Comparison of ENCODE assay signal across 1 cellular context in the genomic region with DNA sequence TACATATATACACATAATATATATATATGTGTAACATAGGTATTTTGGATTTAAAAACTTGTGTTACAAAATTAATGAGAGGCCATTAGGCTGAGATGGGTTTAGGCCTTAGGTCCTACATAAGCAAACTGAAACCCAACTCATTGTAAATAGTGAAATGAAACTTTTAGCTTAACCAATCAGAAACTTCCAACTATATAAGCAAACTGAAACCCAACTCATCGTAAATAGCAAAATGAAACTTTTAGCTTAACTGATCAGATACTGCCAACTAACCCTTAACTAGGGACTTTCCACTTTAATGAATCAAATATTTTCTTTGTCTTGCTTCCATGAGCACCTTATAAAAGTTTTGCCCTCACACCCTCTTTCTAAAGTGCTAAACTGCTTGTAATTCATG.
TF ChIP-seq lines count a peak whose summit lies in the region.

No MANE protein-coding gene starts in this region.

TF ChIP-seq in SK-N-SH, 30 proteins besides CTCF, POLR2A, EP300 and RAD21 (continued from another document):
- TF ChIP-seq PBX3 (IDR thresholded peaks at IDR 0.05), result no peak
- no peak for TF ChIP-seq MEF2A (IDR thresholded peaks at IDR 0.05; ENCODE audit: borderline replicate concordance, low read depth)
- no peak for TF ChIP-seq TCF12 (IDR thresholded peaks at IDR 0.05)
- TF ChIP-seq FOXJ3 (CRISPR knock-in tag; IDR thresholded peaks at IDR 0.05), result no peak
- no peak for TF ChIP-seq IRF3 (IDR thresholded peaks at IDR 0.05; ENCODE audit: low read depth, low read length)
- TF ChIP-seq JUND (IDR thresholded peaks at IDR 0.05), result no peak
- TF ChIP-seq RXRA (IDR thresholded peaks at IDR 0.05; ENCODE audit: borderline replicate concordance, low read depth), result no peak
